Comparison of ENCODE assay signal across 28 cellular contexts in the genomic region with DNA sequence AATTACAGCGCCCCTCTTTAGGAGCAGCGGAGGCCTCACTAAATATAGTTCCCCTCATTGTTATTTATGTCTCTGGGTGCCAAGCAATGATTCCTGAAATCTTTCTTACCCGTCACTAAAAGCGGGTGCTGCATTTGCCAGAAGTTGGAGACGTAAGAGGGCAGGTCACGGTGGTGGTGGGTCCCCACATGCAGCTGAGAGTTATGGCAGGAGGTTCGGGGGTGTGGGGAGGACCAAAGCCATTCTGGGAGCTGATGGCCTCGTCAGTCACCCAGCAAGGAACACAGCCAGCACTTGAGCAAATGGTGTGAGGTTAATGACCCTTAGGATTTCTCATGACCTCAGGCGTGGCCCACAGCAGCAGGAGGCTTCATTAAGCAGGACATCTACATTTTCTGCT.
"Had no signal": no experiment of that assay in that cellular context is flagged by ENCODE, and none has a peak within 500 bp of the region (broad histone marks: within the 10 kb centered on the region; RNA-seq: fewer than 3 reads in every experiment).

No MANE protein-coding gene starts in this region.

- H3K4me2 ChIP-seq: smooth muscle cell had no signal

- H3K4me3 Mint-ChIP-seq: mesothelial cell of epicardium; naive thymus-derived CD4-positive, alpha-beta T cell; natural killer cell treated with Interleukin-12 subunit alpha and Interleukin-12 subunit beta and Interleukin-15 and Interleukin-18, amount 100 ng/mL, for 72 hours; neural crest cell; stimulated activated memory B cell treated with anti-CD40 and anti-IgM and Interleukin-4, amounts not matched to agents 10 μg/mL and 1 μg/mL and 100 μg/mL, for 72 hours had no signal

- H3K9me3 ChIP-seq: left lung, ovary, prostate gland, sigmoid colon, stomach, testis, thyroid gland, transverse colon, upper lobe of left lung had no signal

- H3K36me3 Mint-ChIP-seq: mesothelial cell of epicardium; naive thymus-derived CD4-positive, alpha-beta T cell; natural killer cell treated with Interleukin-12 subunit alpha and Interleukin-12 subunit beta and Interleukin-15 and Interleukin-18, amount 100 ng/mL, for 72 hours; stimulated activated memory B cell treated with anti-CD40 and anti-IgM and Interleukin-4, amounts not matched to agents 10 μg/mL and 1 μg/mL and 100 μg/mL, for 72 hours had no signal

- H3K4me1 Mint-ChIP-seq: naive thymus-derived CD4-positive, alpha-beta T cell; stimulated activated memory B cell treated with anti-CD40 and anti-IgM and Interleukin-4, amounts not matched to agents 10 μg/mL and 1 μg/mL and 100 μg/mL, for 72 hours had no signal

- H3K4me3 ChIP-seq: left lung, lung, ovary, prostate gland, sigmoid colon, smooth muscle cell, stomach, testis, thyroid gland, transverse colon, upper lobe of left lung had no signal

- H3K36me3 ChIP-seq: left lung, ovary, prostate gland, sigmoid colon, stomach, thyroid gland, transverse colon, upper lobe of left lung had no signal

- H3K27ac Mint-ChIP-seq: mesothelial cell of epicardium; naive thymus-derived CD4-positive, alpha-beta T cell; natural killer cell treated with Interleukin-12 subunit alpha and Interleukin-12 subunit beta and Interleukin-15 and Interleukin-18, amount 100 ng/mL, for 72 hours; stimulated activated memory B cell treated with anti-CD40 and anti-IgM and Interleukin-4, amounts not matched to agents 10 μg/mL and 1 μg/mL and 100 μg/mL, for 72 hours had no signal

- H3K9me3 Mint-ChIP-seq: mesothelial cell of epicardium; natural killer cell treated with Interleukin-12 subunit alpha and Interleukin-12 subunit beta and Interleukin-15 and Interleukin-18, amount 100 ng/mL, for 72 hours; neural crest cell; stimulated activated memory B cell treated with anti-CD40 and anti-IgM and Interleukin-4, amounts not matched to agents 10 μg/mL and 1 μg/mL and 100 μg/mL, for 72 hours had no signal

- H3K27ac ChIP-seq: left lung, ovary, prostate gland, sigmoid colon, stomach, testis, thyroid gland, transverse colon, upper lobe of left lung had no signal

- ATAC-seq: left cardiac atrium; left lung; naive thymus-derived CD4-positive, alpha-beta T cell; natural killer cell treated with Interleukin-12 subunit alpha and Interleukin-12 subunit beta and Interleukin-15 and Interleukin-18, amount 100 ng/mL, for 72 hours; right cardiac atrium; stimulated activated memory B cell treated with anti-CD40 and anti-IgM and Interleukin-4, amounts not matched to agents 10 μg/mL and 1 μg/mL and 100 μg/mL, for 72 hours had no signal

- H3K27me3 ChIP-seq: ovary, testis, thyroid gland, upper lobe of left lung had no signal

- DNase-seq: head of caudate nucleus; hippocampal formation; kidney glomerular epithelial cell; left cardiac atrium; left lung; mesendoderm; naive thymus-derived CD4-positive, alpha-beta T cell; ovary; retina; right cardiac atrium; sigmoid colon; stimulated activated CD4-positive, alpha-beta T cell treated with anti-CD3 and anti-CD28 coated beads, Interleukin-1b, Interleukin-23, amount 100 ng/mL, for 48 hours; stimulated activated CD4-positive, alpha-beta T cell treated with anti-CD3 and anti-CD28 coated beads, Interleukin-2, amount 100 ng/mL, for 48 hours; stimulated activated CD4-positive, alpha-beta T cell treated with anti-CD3 and anti-CD28 coated beads, Interleukin-4, amount 100 ng/mL, for 4 hours; stimulated activated CD8-positive, alpha-beta memory T cell treated with anti-CD3 and anti-CD28 coated beads, Interleukin-4, amount 100 ng/mL, for 48 hours; stimulated activated naive CD4-positive, alpha-beta T cell treated with Interleukin-2 at 50 U/mL for 16 hours; stomach; testis; thyroid gland; transverse colon; upper lobe of left lung had no signal

- H3K4me1 ChIP-seq: left lung, prostate gland, sigmoid colon, stomach, testis, thyroid gland, transverse colon, upper lobe of left lung had no signal
